19 cellular contexts compared by ENCODE assay signal in genomic region chr21:44780767-44781459, GRCh38.
"Had no signal": no experiment of that assay in that cellular context is flagged by ENCODE, and none has a peak within 500 bp of the region (broad histone marks: within the 10 kb centered on the region; RNA-seq: fewer than 3 reads in every experiment).

No MANE protein-coding gene starts in this region.

- ATAC-seq: activated CD4-positive, CD25-positive, alpha-beta regulatory T cell treated with anti-CD3 and anti-CD28 coated beads, Interleukin-2, amount 50 U/mL, for 24 hours; gastrocnemius medialis; left colon; right lobe of liver; T-cell had no signal

- H3K27me3 Mint-ChIP-seq: activated naive CD8-positive, alpha-beta T cell treated with anti-CD3 and anti-CD28 coated beads for 36 hours; memory B cell; T-cell had no signal

- H3K9me3 ChIP-seq: gastrocnemius medialis, heart right ventricle, psoas muscle, right lobe of liver, stomach, thoracic aorta had no signal

- H3K4me3 ChIP-seq: gastrocnemius medialis, heart right ventricle, psoas muscle, right lobe of liver, smooth muscle cell, stomach, thoracic aorta had no signal

- H3K27ac Mint-ChIP-seq: activated naive CD8-positive, alpha-beta T cell treated with anti-CD3 and anti-CD28 coated beads for 36 hours; activated T-helper 1 cell treated with anti-CD3 and anti-CD28 coated beads, Interleukin-12 subunit alpha, Interleukin-12 subunit beta, Interleukin-2, Interleukin-4 antibody, amounts not matched to agents 30 ng/mL and 10 ng/mL and 1 ng/mL, durations not matched to agents 14 hours and 24 hours and 36 hours; memory B cell had no signal

- H3K27me3 ChIP-seq: brain microvascular endothelial cell, gastrocnemius medialis, heart right ventricle, right lobe of liver, stomach had no signal

- H3K4me2 ChIP-seq: smooth muscle cell had no signal

- H3K9me3 Mint-ChIP-seq: activated naive CD8-positive, alpha-beta T cell treated with anti-CD3 and anti-CD28 coated beads for 36 hours; activated T-helper 1 cell treated with anti-CD3 and anti-CD28 coated beads, Interleukin-12 subunit alpha, Interleukin-12 subunit beta, Interleukin-2, Interleukin-4 antibody, amounts not matched to agents 30 ng/mL and 10 ng/mL and 1 ng/mL, durations not matched to agents 14 hours and 24 hours and 36 hours; memory B cell; T-cell had no signal

- FAIRE-seq: urothelium cell line had no signal

- H3K27ac ChIP-seq: brain microvascular endothelial cell, gastrocnemius medialis, heart right ventricle, psoas muscle, right lobe of liver, stomach, thoracic aorta had no signal

- H3K4me3 Mint-ChIP-seq: activated naive CD8-positive, alpha-beta T cell treated with anti-CD3 and anti-CD28 coated beads for 36 hours; activated T-helper 1 cell treated with anti-CD3 and anti-CD28 coated beads, Interleukin-12 subunit alpha, Interleukin-12 subunit beta, Interleukin-2, Interleukin-4 antibody, amounts not matched to agents 30 ng/mL and 10 ng/mL and 1 ng/mL, durations not matched to agents 14 hours and 24 hours and 36 hours; memory B cell; T-cell had no signal

- DNase-seq: activated CD4-positive, alpha-beta T cell treated with anti-CD3 and anti-CD28 coated beads, Interleukin-2, amount 50 U/mL, for 1 hour; activated CD8-positive, alpha-beta memory T cell treated with anti-CD3 and anti-CD28 coated beads for 24 hours; activated naive CD8-positive, alpha-beta T cell treated with anti-CD3 and anti-CD28 coated beads for 36 hours; brain microvascular endothelial cell; erythroblast; gastrocnemius medialis; heart right ventricle; left colon; psoas muscle; right lobe of liver; stomach; T-cell; T1000 had no signal
